ENCODE assay signal across 8 cellular contexts in the genomic region with DNA sequence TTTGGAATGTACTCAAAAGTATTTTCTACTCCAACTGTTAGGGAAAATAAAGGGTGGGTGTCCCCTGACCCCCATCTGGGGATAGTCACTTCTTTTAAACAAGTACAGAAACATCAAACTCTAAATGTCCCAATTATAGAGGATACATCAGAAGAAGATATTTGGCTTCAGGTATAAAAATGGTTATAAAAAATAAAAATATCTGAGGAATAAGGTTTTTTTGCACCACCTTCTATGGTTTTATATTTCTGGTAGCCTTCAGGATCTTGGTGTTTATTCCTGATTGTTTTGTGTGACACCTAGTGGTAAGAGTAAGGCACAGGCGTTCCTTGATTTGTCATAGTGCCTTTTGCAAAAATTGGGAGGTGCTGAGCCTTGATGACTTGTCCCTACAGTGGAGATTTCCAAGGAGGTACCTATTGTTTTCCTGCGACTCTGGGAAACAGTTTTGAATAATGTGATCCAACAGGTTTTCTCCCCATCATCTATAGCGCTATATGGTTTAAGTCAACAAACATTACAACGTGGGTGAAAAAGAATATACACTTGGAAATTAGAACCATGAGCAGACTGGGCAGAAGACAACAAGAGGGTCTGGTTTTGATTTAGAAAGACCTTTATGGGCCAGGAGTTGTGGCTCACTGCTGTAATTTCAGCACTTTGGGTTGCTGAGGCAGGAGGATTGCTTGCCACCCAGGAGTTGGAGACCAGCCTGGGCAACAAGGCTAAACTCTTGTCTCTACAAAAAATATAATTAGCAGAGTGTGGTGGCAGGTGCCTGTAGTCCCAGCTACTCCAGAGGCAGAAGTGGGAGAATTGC. TPM values are rescaled to one million over a fixed set of nuclear protein-coding genes. Genes with fewer than 3 reads are reported as not detected.
DNase-seq lines count a peak whose midpoint lies in the region; ATAC-seq, FAIRE-seq and TF ChIP-seq lines count a peak whose summit lies in the region.

No MANE protein-coding gene starts in this region.

- TF ChIP-seq EP300 in GM12878 (IDR thresholded peaks at IDR 0.05; ENCODE audit: borderline replicate concordance in 1 of 2, control insufficient read depth in 1 of 2, low read depth in 2 of 2, low read length in 2 of 2) (no peak), upper lobe of left lung (IDR thresholded peaks at IDR 0.05) (peak in 1 of 4 donors; percentile 54)

- BruUV-seq in GM12878 (replicated peaks; lab: Mats Ljungman, UMichigan): no TSS peak

- H3K4me1 ChIP-seq in HAP-1 (peaks cover 32% of the 10 kb centered on the region), GM12878 (ENCODE audit: control insufficient read depth, insufficient read depth, low read length) (peaks cover 14% of the 10 kb centered on the region), upper lobe of left lung (peaks cover 15 to 21% (median 18%) of the 10 kb centered on the region in 4 donors)

- intact Hi-C loops in GM12878 (cut with micrococcal nuclease; ENCODE audit: unreplicated experiment) (loop anchor here (1.0 kb wide), 2 partner anchors 192 to 267 kb away; no protein-coding TSS in a partner anchor), left colon (cut with DNase I, micrococcal nuclease) (loop anchor here (5.0 to 10.0 kb wide), 2 partner anchors 115 to 122 kb away; a partner anchor contains a TSS)

- peak; percentile 41 for DNase-seq in CMK (ENCODE audit: low read depth)
- DNase-seq in HAP-1 (ENCODE audit: low spot score in 2 of 2): peak; percentile 43 to 67
- DNase-seq in NCI-H524 treated with DMSO at 0.1 percent for 48 hours (lab: John Stamatoyannopoulos, UW): peak; percentile 43
- no peak for DNase-seq in GM12878 (ENCODE audit: low read depth, low spot score)
- peak; percentile 84 for DNase-seq in left kidney (ENCODE audit: low read depth, low spot score)
- no peak for DNase-seq in upper lobe of left lung
- DNase-seq in left colon: no peak

- no peaks in the 10 kb centered on the region for H3K9me3 ChIP-seq in HAP-1
- no peaks in the 10 kb centered on the region for H3K9me3 ChIP-seq in GM12878 (replicated peaks; ENCODE audit: control insufficient read depth, insufficient read depth, low read length)
- H3K9me3 ChIP-seq in upper lobe of left lung: peaks cover 0 to 5% (median 0%) of the 10 kb centered on the region in 4 donors

- WGBS in GM12878 (ENCODE audit: insufficient coverage, insufficient replicate concordance, low lambda C conversion rate, missing lambda C conversion rate): 35% methylated on average over 4 of the region's 4 CpGs
- 22 to 31% methylated on average over 4 of the region's 4 CpGs for WGBS in upper lobe of left lung, 2 donors

- no peaks in the 10 kb centered on the region for H3K27me3 ChIP-seq in HAP-1 (ENCODE audit: low read depth)
- no peaks in the 10 kb centered on the region for H3K27me3 ChIP-seq in GM12878 (replicated peaks in 1 of 2; ENCODE audit: control insufficient read depth in 2 of 2, insufficient read depth in 2 of 2, low read length in 1 of 2)
- no peaks in the 10 kb centered on the region for H3K27me3 ChIP-seq in upper lobe of left lung

- TF ChIP-seq RAD21 in GM12878 (IDR thresholded peaks at IDR 0.05; ENCODE audit: insufficient read depth, low read depth, low read length): peak; percentile 92

- CTCF ChIA-PET in GM12878 (lab: Yijun Ruan, JAX): interaction anchor here (0.6 to 24.2 kb wide), 17 partner anchors 10 to 415 kb away, joined by 3 to 438 read pairs (median 13); a partner anchor contains a TSS

- FAIRE-seq in GM12878 (lab: Jason Lieb, UNC): peak; percentile 82

- peak overlapping the region; percentile 10; the same call in 1 of the 2 replicates for H3K4me2 ChIP-seq in GM12878 (ENCODE audit: control insufficient read depth, insufficient read depth)

- H3K36me3 ChIP-seq in HAP-1 (replicated peaks): peaks cover 17% of the 10 kb centered on the region
- H3K36me3 ChIP-seq in GM12878 (ENCODE audit: control insufficient read depth in 2 of 2, insufficient read depth in 2 of 2, low read length in 1 of 2): peaks cover 8 to 13% of the 10 kb centered on the region in 2 experiments
- peaks cover 15 to 17% (median 16%) of the 10 kb centered on the region in 4 donors for H3K36me3 ChIP-seq in upper lobe of left lung

- TF ChIP-seq CTCF in GM12878 (IDR thresholded peaks at IDR 0.05 in 2 of 3, conservative IDR thresholded peaks at IDR 0.05 in 1 of 3; ENCODE audit: control insufficient read depth in 2 of 3, extremely low read depth in 1 of 3, insufficient read depth in 1 of 3, low read depth in 3 of 3, low read length in 3 of 3): peak; percentile 73 to 86 (median 85); a peak in 5 of 6 replicates
- TF ChIP-seq CTCF in upper lobe of left lung (IDR thresholded peaks at IDR 0.05): peak; percentile 73 to 93 (median 85)

- H4K20me1 ChIP-seq in GM12878 (ENCODE audit: control insufficient read depth, insufficient read depth): no peaks in the 10 kb centered on the region; the same call in 1 of the 2 replicates

- ATAC-seq in GM12878 (no peak), upper lobe of left lung (ENCODE audit: low FRiP score in 2 of 2) (no peak), left colon (no peak), HG03565 (IDR thresholded peaks at IDR 0.05; ENCODE audit: unreplicated experiment) (no peak)

- TF ChIP-seq POLR2A in GM12878 (IDR thresholded peaks at IDR 0.05; ENCODE audit: low read depth, low read length) (no peak), upper lobe of left lung (IDR thresholded peaks at IDR 0.05) (no peak)

- H3K27ac ChIP-seq in GM12878 (ENCODE audit: control insufficient read depth, insufficient read depth): no peak overlapping the region
- peak overlapping the region; percentile 100 for H3K27ac ChIP-seq in upper lobe of left lung

- RAD21 ChIA-PET in GM12878 (lab: Charles Lee; ENCODE audit: unreplicated experiment): interaction anchor here (1.0 to 17.6 kb wide), 11 partner anchors 9 to 265 kb away, joined by 3 to 257 read pairs (median 53); no protein-coding TSS in a partner anchor

- peaks cover 26% of the 10 kb centered on the region for H3K79me2 ChIP-seq in GM12878 (ENCODE audit: control insufficient read depth, insufficient read depth, low read length)

- no peak overlapping the region for H2AFZ ChIP-seq in GM12878 (ENCODE audit: control insufficient read depth, low read depth, low read length)

- no peak overlapping the region for H3K9ac ChIP-seq in GM12878 (ENCODE audit: control insufficient read depth, insufficient read depth, low read length)

- in situ Hi-C loops in HAP-1 (cut with MboI; ENCODE audit: low sequenced_read_pairs) (loop anchor here (25.0 kb wide), 1 partner anchor 845 kb away; no protein-coding TSS in a partner anchor), GM12878 (cut with MboI) (loop anchor here (5.0 to 25.0 kb wide), 4 partner anchors 122 to 1070 kb away; no protein-coding TSS in a partner anchor)

- POLR2A ChIA-PET in GM12878 (lab: Charles Lee): interaction anchor here (5.4 to 6.6 kb wide), 2 partner anchors 9 to 118 kb away, joined by 70 to 93 read pairs; a partner anchor contains a TSS

- SMC1A ChIA-PET in GM12878 (lab: Charles Lee; ENCODE audit: uncharacterized antibody, unreplicated experiment): interaction anchor here (1.0 to 17.6 kb wide), 21 partner anchors 9 to 280 kb away, joined by 3 to 362 read pairs (median 6); a partner anchor contains a TSS

- no peak overlapping the region for H3K4me3 ChIP-seq in HAP-1
- no peak overlapping the region for H3K4me3 ChIP-seq in GM12878
- H3K4me3 ChIP-seq in upper lobe of left lung: no peak overlapping the region

TF ChIP-seq in GM12878, 131 proteins besides CTCF, POLR2A, EP300 and RAD21:
- peak; percentile 95 for TF ChIP-seq SMC3 (IDR thresholded peaks at IDR 0.05; ENCODE audit: borderline replicate concordance, low read length)
- 0 out of 2 replicates have a peak, but pooled peaks have one; percentile 11 for TF ChIP-seq RUNX3 (IDR thresholded peaks at IDR 0.05; ENCODE audit: low read length)
- TF ChIP-seq SMARCA5 (IDR thresholded peaks at IDR 0.05): no peak
- TF ChIP-seq IKZF2 (IDR thresholded peaks at IDR 0.05): no peak
- TF ChIP-seq JUNB (IDR thresholded peaks at IDR 0.05): 0 out of 2 replicates have a peak, but pooled peaks have one; percentile 6
- TF ChIP-seq RB1 (IDR thresholded peaks at IDR 0.05; ENCODE audit: borderline replicate concordance): peak; percentile 37; the same call in 1 of the 2 replicates
TF ChIP-seq in GM12878: peak in this region for 4.

RNA-seq across cellular contexts. Expression of a gene that starts 2.5 kb away (rescaled TPM):
- 374 and 384 TPM in 2 replicates for total RNA-seq in GM12878 (2013; cell fraction: nucleolus; rRNA removed)
- 383 and 419 TPM in 2 replicates for total RNA-seq in GM12878 (2014; rRNA removed)
- 278 and 281 TPM in 2 replicates for total RNA-seq in GM12878 (2014; rRNA removed; fragmentation: Illumina TruSeq; extraction: Trizol)
- total RNA-seq in GM12878 (2021): 303 and 309 TPM in 2 replicates
- 104 TPM for polyA plus RNA-seq in GM12878 (2011; ENCODE audit: low read depth)
- 149 and 274 TPM in 2 replicates for polyA plus RNA-seq in GM12878 (2011; rRNA removed)
- 327 and 351 TPM in 2 replicates for polyA plus RNA-seq in GM12878 (2011; cell fraction: cytosol; rRNA removed)
- 803 and 908 TPM in 2 replicates for polyA plus RNA-seq in GM12878 (2011; cell fraction: nucleus; rRNA removed)
- polyA plus RNA-seq in GM12878 (2012): 177 and 183 TPM in 2 replicates
- 218 and 275 TPM in 2 replicates for polyA plus RNA-seq in GM12878 (2014; fragmentation: Illumina TruSeq; extraction: Trizol)
- polyA plus RNA-seq in GM12878 (2014; fragmentation: Nextera tagmentation; extraction: Ambion mirVana): 100 to 1,000 TPM; 123 to 159 TPM
- 259 and 331 TPM in 2 replicates for polyA plus RNA-seq in GM12878 (2014; rRNA removed)
- 100 to 1,000 TPM; 187 to 200 TPM for polyA plus RNA-seq in GM12878 (2016; fragmentation: Nextera tagmentation; extraction: Ambion mirVana)
- 500 and 595 TPM in 2 replicates for polyA minus RNA-seq in GM12878 (2011; rRNA and poly(A)+ RNA removed)
- polyA minus RNA-seq in GM12878 (2011; cell fraction: cytosol; rRNA and poly(A)+ RNA removed): 230 and 243 TPM in 2 replicates
- 702 and 1,107 TPM in 2 replicates for polyA minus RNA-seq in GM12878 (2011; cell fraction: nucleus; rRNA and poly(A)+ RNA removed)
- 100 to 1,000 TPM; 292 to 944 (median 610) TPM for total RNA-seq in upper lobe of left lung
- total RNA-seq in left colon: 100 to 1,000 TPM; 150 to 193 TPM

Comparison
In these comparisons a context has a peak if more than half of its experiments do, and no peak if none do; other contexts are left out.
1. DNase-seq: peak in CMK (single experiment), HAP-1 (2 of 2), NCI-H524 treated with DMSO at 0.1 percent for 48 hours (single experiment) and left kidney (single experiment); none in GM12878 (single experiment), upper lobe of left lung (0 of 2) and left colon (0 of 2).